ENCODE assay signal across 23 cellular contexts in genomic region chr10:59820471-59820870, GRCh38.
"Had no signal": no experiment of that assay in that cellular context is flagged by ENCODE, and none has a peak within 500 bp of the region (broad histone marks: within the 10 kb centered on the region; RNA-seq: fewer than 3 reads in every experiment).

No MANE protein-coding gene starts in this region.

- H3K9ac ChIP-seq: SK-N-SH had no signal

- DNase-seq: activated B cell treated with CpG ODN at 0.5 μM for 24 hours; activated CD4-positive, alpha-beta T cell treated with anti-CD3 and anti-CD28 coated beads for 1 hour; activated CD4-positive, alpha-beta T cell treated with anti-CD3 and anti-CD28 coated beads, Interleukin-2, amount 10 ng/mL, durations not matched to agents 24 days and 14 days; activated CD4-positive, alpha-beta T cell treated with anti-CD3 and anti-CD28 coated beads, Interleukin-2, amount 50 U/mL, for 48 hours; activated CD8-positive, alpha-beta memory T cell treated with anti-CD3 and anti-CD28 coated beads, Interleukin-2, amount 10 ng/mL, durations not matched to agents 7 days and 5 days; activated naive CD4-positive, alpha-beta T cell treated with anti-CD3 and anti-CD28 coated beads, Interleukin-2, amount 50 U/mL, for 16 hours; activated naive CD8-positive, alpha-beta T cell treated with anti-CD3 and anti-CD28 coated beads, Interleukin-2, amount 10 ng/mL, durations not matched to agents 7 days and 5 days; activated T-cell treated with anti-CD3 and anti-CD28 coated beads, Interleukin-2, amount 50 U/mL, for 4 hours; adrenal gland; anterior cingulate cortex; Karpas-422; MM.1S; NCI-H1105; NCI-H1436; NCI-H1694 treated with DMSO at 0.1 percent for 48 hours; NCI-H2029 treated with DMSO at 0.1 percent for 48 hours; NCI-H345; NCI-H510A; NCI-H526 treated with DMSO at 0.1 percent for 48 hours; SJCRH30; SK-N-SH; T-helper 9 cell had no signal

- H3K27me3 Mint-ChIP-seq: activated B cell treated with CpG ODN at 0.5 μM for 24 hours; activated CD4-positive, alpha-beta T cell treated with anti-CD3 and anti-CD28 coated beads, Interleukin-2, amount 10 ng/mL, durations not matched to agents 24 days and 14 days; activated CD8-positive, alpha-beta memory T cell treated with anti-CD3 and anti-CD28 coated beads, Interleukin-2, amount 10 ng/mL, durations not matched to agents 7 days and 5 days; activated naive CD8-positive, alpha-beta T cell treated with anti-CD3 and anti-CD28 coated beads, Interleukin-2, amount 10 ng/mL, durations not matched to agents 7 days and 5 days had no signal

- H3K36me3 ChIP-seq: adrenal gland, SJCRH30 had no signal

- H3K9me3 Mint-ChIP-seq: activated B cell treated with CpG ODN at 0.5 μM for 24 hours; activated T-cell treated with anti-CD3 and anti-CD28 coated beads, Interleukin-2, amount 50 U/mL, for 4 hours had no signal

- ATAC-seq: activated CD8-positive, alpha-beta memory T cell treated with anti-CD3 and anti-CD28 coated beads, Interleukin-2, amount 10 ng/mL, durations not matched to agents 7 days and 5 days; activated T-cell treated with anti-CD3 and anti-CD28 coated beads, Interleukin-2, amount 50 U/mL, for 4 hours; K562 had no signal

- H3K9me3 ChIP-seq: adrenal gland, SJCRH30, SK-N-SH had no signal

- H3K4me3 Mint-ChIP-seq: activated B cell treated with CpG ODN at 0.5 μM for 24 hours; activated CD4-positive, alpha-beta T cell treated with anti-CD3 and anti-CD28 coated beads, Interleukin-2, amount 10 ng/mL, durations not matched to agents 24 days and 14 days; activated CD8-positive, alpha-beta memory T cell treated with anti-CD3 and anti-CD28 coated beads, Interleukin-2, amount 10 ng/mL, durations not matched to agents 7 days and 5 days; activated naive CD8-positive, alpha-beta T cell treated with anti-CD3 and anti-CD28 coated beads, Interleukin-2, amount 10 ng/mL, durations not matched to agents 7 days and 5 days; activated T-cell treated with anti-CD3 and anti-CD28 coated beads, Interleukin-2, amount 50 U/mL, for 4 hours had no signal

- H3K4me3 ChIP-seq: adrenal gland, K562, SJCRH30 had no signal

- H3K27ac ChIP-seq: adrenal gland, SJCRH30 had no signal

- H3K9me2 ChIP-seq: SK-N-SH had no signal

- H3K27ac Mint-ChIP-seq: activated B cell treated with CpG ODN at 0.5 μM for 24 hours; activated CD4-positive, alpha-beta T cell treated with anti-CD3 and anti-CD28 coated beads, Interleukin-2, amount 10 ng/mL, durations not matched to agents 24 days and 14 days; activated CD8-positive, alpha-beta memory T cell treated with anti-CD3 and anti-CD28 coated beads, Interleukin-2, amount 10 ng/mL, durations not matched to agents 7 days and 5 days; activated naive CD8-positive, alpha-beta T cell treated with anti-CD3 and anti-CD28 coated beads, Interleukin-2, amount 10 ng/mL, durations not matched to agents 7 days and 5 days had no signal

- H3K4me2 ChIP-seq: SK-N-SH had no signal

- H3K27me3 ChIP-seq: adrenal gland, SJCRH30 had no signal
